In genomic region chr4:189002475-189002874, GRCh38 we compare ENCODE assay signal across 23 cellular contexts.
"Had no signal": no experiment of that assay in that cellular context is flagged by ENCODE, and none has a peak within 500 bp of the region (broad histone marks: within the 10 kb centered on the region; RNA-seq: fewer than 3 reads in every experiment).

No MANE protein-coding gene starts in this region.

- H3K27ac ChIP-seq: left lung, pancreas, prostate gland, sigmoid colon, spleen, suprapubic skin, transverse colon, upper lobe of left lung, vagina had no signal

- H3K9me3 ChIP-seq: pancreas, prostate gland, sigmoid colon, suprapubic skin, transverse colon, upper lobe of left lung, vagina had no signal

- H3K27me3 ChIP-seq: left lung, pancreas, sigmoid colon, spleen, suprapubic skin, transverse colon, upper lobe of left lung, vagina had no signal

- DNase-seq: hypothalamus; immature natural killer cell; kidney; left colon; midbrain; mucosa of descending colon; naive thymus-derived CD4-positive, alpha-beta T cell; nucleus accumbens; retina; right cardiac atrium; sigmoid colon; small intestine; spleen; stimulated activated CD4-positive, alpha-beta T cell treated with anti-CD3 and anti-CD28 coated beads, Interleukin-4, amount 100 ng/mL, for 24 hours; stimulated activated naive CD4-positive, alpha-beta T cell; transverse colon had no signal

- H3K4me3 ChIP-seq: left lung, lung, mucosa of descending colon, pancreas, prostate gland, sigmoid colon, spleen, suprapubic skin, transverse colon, upper lobe of left lung, vagina had no signal

- H3K36me3 ChIP-seq: left lung, pancreas, prostate gland, sigmoid colon, spleen, suprapubic skin, transverse colon, upper lobe of left lung, vagina had no signal

- H3K4me1 ChIP-seq: left lung, pancreas, prostate gland, sigmoid colon, spleen, suprapubic skin, transverse colon, upper lobe of left lung, vagina had no signal
